In the genomic region with DNA sequence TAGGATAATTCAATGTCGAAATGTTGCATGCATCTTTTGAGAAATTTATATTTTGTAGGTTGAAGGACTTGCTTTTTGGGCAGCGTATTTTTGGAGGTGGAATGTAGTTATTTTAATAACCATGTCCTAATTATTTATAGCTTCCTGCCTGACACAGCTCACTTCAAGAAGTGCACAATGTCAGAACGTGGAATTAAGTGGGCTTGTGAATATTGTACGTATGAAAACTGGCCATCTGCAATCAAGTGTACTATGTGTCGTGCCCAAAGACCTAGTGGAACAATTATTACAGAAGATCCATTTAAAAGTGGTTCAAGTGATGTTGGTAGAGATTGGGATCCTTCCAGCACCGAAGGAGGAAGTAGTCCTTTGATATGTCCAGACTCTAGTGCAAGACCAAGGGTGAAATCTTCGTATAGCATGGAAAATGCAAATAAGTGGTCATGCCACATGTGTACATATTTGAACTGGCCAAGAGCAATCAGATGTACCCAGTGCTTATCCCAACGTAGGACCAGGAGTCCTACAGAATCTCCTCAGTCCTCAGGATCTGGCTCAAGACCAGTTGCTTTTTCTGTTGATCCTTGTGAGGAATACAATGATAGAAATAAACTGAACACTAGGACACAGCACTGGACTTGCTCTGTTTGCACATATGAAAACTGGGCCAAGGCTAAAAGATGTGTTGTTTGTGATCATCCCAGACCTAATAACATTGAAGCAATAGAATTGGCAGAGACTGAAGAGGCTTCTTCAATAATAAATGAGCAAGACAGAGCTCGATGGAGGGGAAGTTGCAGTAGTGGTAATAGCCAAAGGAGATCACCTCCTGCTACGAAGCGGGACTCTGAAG, we compare ENCODE assay signal across 14 cellular contexts. TPM values are rescaled to one million over a fixed set of nuclear protein-coding genes. Genes with fewer than 3 reads are reported as not detected.
A peak's percentile ranks its signal among the peaks of the same experiment; 100 is the strongest.
DNase-seq lines count a peak whose midpoint lies in the region; ATAC-seq, FAIRE-seq and TF ChIP-seq lines count a peak whose summit lies in the region.
"Had no signal": no experiment of that assay in that cellular context is flagged by ENCODE, and none has a peak within 500 bp of the region (broad histone marks: within the 10 kb centered on the region; RNA-seq: fewer than 3 reads in every experiment).

No MANE protein-coding gene starts in this region.

- H3K36me3 Mint-ChIP-seq in CD8-positive, alpha-beta T cell: peaks cover 37% of the 10 kb centered on the region

- peak overlapping the region; percentile 3 for H3K4me3 Mint-ChIP-seq in CD8-positive, alpha-beta T cell
- H3K4me3 Mint-ChIP-seq in stimulated activated naive CD8-positive, alpha-beta T cell treated with anti-CD3 and anti-CD28 coated beads, Interleukin-15, amount 100 ng/mL, for 72 hours: no peak overlapping the region

- no peak overlapping the region for H3K4me3 ChIP-seq in CD8-positive, alpha-beta T cell (ENCODE audit: low read depth, low read length)
- H3K4me3 ChIP-seq in fibroblast of villous mesenchyme (ENCODE audit: low read depth, low read length) (no peak overlapping the region), neutrophil (ENCODE audit: low read depth in 1 of 2, low read length in 1 of 2) (no peak overlapping the region), mucosa of descending colon (no peak overlapping the region)
- H3K4me3 ChIP-seq: BLaER1 had no signal

- H3K4me1 Mint-ChIP-seq in CD8-positive, alpha-beta T cell (ENCODE audit: low read depth): peaks cover 77% of the 10 kb centered on the region
- peaks cover 69% of the 10 kb centered on the region for H3K4me1 Mint-ChIP-seq in stimulated activated naive CD8-positive, alpha-beta T cell treated with anti-CD3 and anti-CD28 coated beads, Interleukin-15, amount 100 ng/mL, for 72 hours

- H3K4me1 ChIP-seq in CD8-positive, alpha-beta T cell (ENCODE audit: insufficient read depth, low read length): peaks cover 8% of the 10 kb centered on the region
- H3K4me1 ChIP-seq in neutrophil (ENCODE audit: control insufficient read depth in 1 of 2, insufficient read depth in 1 of 2, low read depth in 1 of 2, low read length in 1 of 2) (peaks cover 18 to 27% of the 10 kb centered on the region in 2 experiments), mucosa of descending colon (ENCODE audit: low read depth) (no peaks in the 10 kb centered on the region)

- H3K9me3 Mint-ChIP-seq in CD8-positive, alpha-beta T cell: no peaks in the 10 kb centered on the region
- H3K9me3 Mint-ChIP-seq in stimulated activated naive CD8-positive, alpha-beta T cell treated with anti-CD3 and anti-CD28 coated beads, Interleukin-15, amount 100 ng/mL, for 72 hours: no peaks in the 10 kb centered on the region

- H3K27ac ChIP-seq in CD8-positive, alpha-beta T cell (ENCODE audit: low read depth, low read length): no peak overlapping the region
- peak overlapping the region; percentile 39 for H3K27ac ChIP-seq in neutrophil
- H3K27ac ChIP-seq: BLaER1, HL-60 had no signal

- POLR2A ChIA-PET in CD8-positive, alpha-beta T cell (lab: Charles Lee): interaction anchor here (0.6 kb wide), 1 partner anchor 25 kb away, joined by 3 read pairs; no protein-coding TSS in a partner anchor

- TF ChIP-seq CTCF in CD8-positive, alpha-beta T cell (IDR thresholded peaks at IDR 0.05): no peak
- TF ChIP-seq CTCF in fibroblast of villous mesenchyme (IDR thresholded peaks at IDR 0.05; ENCODE audit: insufficient read depth, low read depth, low read length) (no peak), neutrophil (IDR thresholded peaks at IDR 0.05) (no peak), mucosa of descending colon (IDR thresholded peaks at IDR 0.05) (no peak), D721Med (IDR thresholded peaks at IDR 0.05; ENCODE audit: insufficient read depth, missing control alignments) (no peak)

- no peaks in the 10 kb centered on the region for H3K9me3 ChIP-seq in CD8-positive, alpha-beta T cell (ENCODE audit: low read length)
- H3K9me3 ChIP-seq in neutrophil (no peaks in the 10 kb centered on the region), mucosa of descending colon (no peaks in the 10 kb centered on the region)
- H3K9me3 ChIP-seq: BLaER1, esophagus squamous epithelium had no signal

- CTCF ChIA-PET in CD8-positive, alpha-beta T cell (lab: Charles Lee): no interaction called here

- no peaks in the 10 kb centered on the region for H3K36me3 ChIP-seq in CD8-positive, alpha-beta T cell (ENCODE audit: insufficient read depth, low read length)
- peaks cover 8% of the 10 kb centered on the region for H3K36me3 ChIP-seq in neutrophil
- no peaks in the 10 kb centered on the region for H3K36me3 ChIP-seq in mucosa of descending colon (ENCODE audit: low read depth)

- no peak overlapping the region for H3K27ac Mint-ChIP-seq in CD8-positive, alpha-beta T cell
- H3K27ac Mint-ChIP-seq in stimulated activated naive CD8-positive, alpha-beta T cell treated with anti-CD3 and anti-CD28 coated beads, Interleukin-15, amount 100 ng/mL, for 72 hours: no peak overlapping the region

- no peak for ATAC-seq in CD8-positive, alpha-beta T cell
- ATAC-seq in mucosa of descending colon (no peak), HG02759 (IDR thresholded peaks at IDR 0.05; ENCODE audit: unreplicated experiment) (no peak)
- no peak for ATAC-seq in stimulated activated naive CD8-positive, alpha-beta T cell treated with anti-CD3 and anti-CD28 coated beads, Interleukin-15, amount 100 ng/mL, for 72 hours
- ATAC-seq: sciatic nerve had no signal

- no peak for DNase-seq in CD8-positive, alpha-beta T cell
- DNase-seq in OCI-M1 (lab: John Stamatoyannopoulos, UW) (peak; percentile 54), fibroblast of villous mesenchyme (ENCODE audit: low read depth) (peak; percentile 30), mucosa of descending colon (no peak), D721Med (ENCODE audit: insufficient read length, low spot score) (no peak)
- no peak for DNase-seq in stimulated activated naive CD8-positive, alpha-beta T cell treated with anti-CD3 and anti-CD28 coated beads, Interleukin-15, amount 100 ng/mL, for 72 hours
- DNase-seq: activated CD8-positive, alpha-beta memory T cell treated with anti-CD3 and anti-CD28 coated beads, Interleukin-2, amount 50 U/mL, for 4 hours; esophagus squamous epithelium; NCI-H1105 treated with DMSO at 0.1 percent for 48 hours had no signal

- H3K27me3 Mint-ChIP-seq in CD8-positive, alpha-beta T cell (ENCODE audit: low read depth): no peaks in the 10 kb centered on the region
- no peaks in the 10 kb centered on the region for H3K27me3 Mint-ChIP-seq in stimulated activated naive CD8-positive, alpha-beta T cell treated with anti-CD3 and anti-CD28 coated beads, Interleukin-15, amount 100 ng/mL, for 72 hours

- intact Hi-C loops in CD8-positive, alpha-beta T cell (cut with DNase I, micrococcal nuclease): no loop called here
- intact Hi-C loops in mucosa of descending colon (cut with DNase I, micrococcal nuclease): no loop called here

- FAIRE-seq in D721Med (lab: Jason Lieb, UNC): no peak

- H3K27me3 ChIP-seq in CD8-positive, alpha-beta T cell (ENCODE audit: insufficient read depth, low read length): no peaks in the 10 kb centered on the region
- H3K27me3 ChIP-seq in neutrophil: no peaks in the 10 kb centered on the region
- H3K27me3 ChIP-seq: BLaER1, esophagus squamous epithelium had no signal

RNA-seq across cellular contexts. Expression of a gene that starts 0.6 kb away (rescaled TPM):
- total RNA-seq in CD8-positive, alpha-beta T cell: 10 to 100 TPM; 28.5 to 31.6 TPM
- total RNA-seq in fibroblast of villous mesenchyme: 29.0 and 37.1 TPM in 2 replicates
- total RNA-seq in mucosa of descending colon: 10 to 100 TPM in 2 of 3 donors, 1 to 10 TPM in 1; 9.9 to 31.4 (median 13.5) TPM

Comparison
In these comparisons a context has a peak if more than half of its experiments do, and no peak if none do; other contexts are left out.
1. DNase-seq: peak in OCI-M1 (single experiment) and fibroblast of villous mesenchyme (single experiment); none in CD8-positive, alpha-beta T cell (0 of 7), mucosa of descending colon (0 of 3), D721Med (single experiment) and stimulated activated naive CD8-positive, alpha-beta T cell treated with anti-CD3 and anti-CD28 coated beads, Interleukin-15, amount 100 ng/mL, for 72 hours (0 of 2).